17 cellular contexts compared by ENCODE assay signal in genomic region chr2:219269362-219270054, GRCh38. TPM values are rescaled to one million over a fixed set of nuclear protein-coding genes. Genes with fewer than 3 reads are reported as not detected.
DNase-seq lines count a peak whose midpoint lies in the region; ATAC-seq and TF ChIP-seq lines count a peak whose summit lies in the region.
"Had no signal": no experiment of that assay in that cellular context is flagged by ENCODE, and none has a peak within 500 bp of the region (broad histone marks: within the 10 kb centered on the region; RNA-seq: fewer than 3 reads in every experiment).

No MANE protein-coding gene starts in this region.

- no peaks in the 10 kb centered on the region for H3K9me3 ChIP-seq in right atrium auricular region
- no peaks in the 10 kb centered on the region for H3K9me3 ChIP-seq in adrenal gland (replicated peaks in 1 of 3)

- no peak overlapping the region for H3K4me3 ChIP-seq in right atrium auricular region
- no peak overlapping the region for H3K4me3 ChIP-seq in adrenal gland
- H3K4me3 ChIP-seq: dorsolateral prefrontal cortex had no signal

- WGBS in adrenal gland, 4 donors: 43 to 69% (median 49%) methylated on average over 4 to 8 of the region's 8 CpGs

- DNase-seq in Right ventricle myocardium inferior (ENCODE audit: missing footprints) (no peak), right atrium auricular region (ENCODE audit: low spot score) (no peak), adrenal gland (peak; percentile 63 to 89 (median 81)), left colon (peak; percentile 72 to 80), AML-193 (lab: John Stamatoyannopoulos, UW) (no peak), GM10248 (ENCODE audit: extremely low spot score) (no peak), OCI-M2 (lab: John Stamatoyannopoulos, UW; ENCODE audit: unreplicated experiment) (no peak)
- DNase-seq: activated CD8-positive, alpha-beta memory T cell treated with anti-CD3 and anti-CD28 coated beads, Interleukin-2, amount 50 U/mL, for 48 hours; dorsolateral prefrontal cortex; IMR-90; NCI-H2081 treated with DMSO at 0.1 percent for 48 hours; occipital lobe had no signal

- H3K27ac ChIP-seq in right atrium auricular region: no peak overlapping the region
- peak overlapping the region in 1 of 5 donors; percentile 1 for H3K27ac ChIP-seq in adrenal gland
- H3K27ac ChIP-seq: dorsolateral prefrontal cortex, foreskin keratinocyte had no signal

- H3K36me3 ChIP-seq in right atrium auricular region (no peaks in the 10 kb centered on the region), adrenal gland (replicated peaks in 1 of 2) (no peaks in the 10 kb centered on the region)

- TF ChIP-seq CTCF in right atrium auricular region (IDR thresholded peaks at IDR 0.05) (no peak), adrenal gland (IDR thresholded peaks at IDR 0.05) (no peak), GM10248 (IDR thresholded peaks at IDR 0.05; ENCODE audit: control extremely low read depth, extremely low read depth, low read depth, missing control alignments) (no peak)

- H3K4me1 ChIP-seq in right atrium auricular region (peaks cover 0 to 7% of the 10 kb centered on the region in 2 donors), adrenal gland (replicated peaks in 1 of 2) (peaks cover 0 to 14% of the 10 kb centered on the region in 2 donors)

- POLR2A ChIA-PET in GM10248 (lab: Yijun Ruan, JAX): no interaction called here

- CTCF ChIA-PET in GM10248 (lab: Yijun Ruan, JAX): interaction anchor here (1.2 to 2.3 kb wide), 5 partner anchors 9 to 25 kb away, joined by 3 to 8 read pairs (median 6); partner anchors contain the start of gene DNAJB2

- TF ChIP-seq POLR2A in adrenal gland (IDR thresholded peaks at IDR 0.05): no peak

- ATAC-seq in Right ventricle myocardium inferior (peak; percentile 49), left colon (peak; percentile 99), GM21825 (IDR thresholded peaks at IDR 0.05; ENCODE audit: unreplicated experiment) (no peak)
- ATAC-seq: foreskin keratinocyte, HCT116 had no signal

- intact Hi-C loops in Right ventricle myocardium inferior (cut with DNase I) (no loop called here), adrenal gland (cut with DNase I) (no loop called here), left colon (cut with DNase I, micrococcal nuclease) (no loop called here)

- H3K27me3 ChIP-seq in right atrium auricular region: no peaks in the 10 kb centered on the region
- H3K27me3 ChIP-seq in adrenal gland: no peaks in the 10 kb centered on the region
- H3K27me3 ChIP-seq: dorsolateral prefrontal cortex, foreskin keratinocyte had no signal

RNA-seq across cellular contexts. Expression of gene DNAJB2, which starts 9.7 kb away (rescaled TPM):
- total RNA-seq in Right ventricle myocardium inferior (80.4 TPM), right atrium auricular region (10 to 100 TPM; 33.3 to 38.7 TPM), adrenal gland (100 to 1,000 TPM in 7 of 8 donors, 10 to 100 TPM in 1; 80.6 to 180 (median 137) TPM), left colon (10 to 100 TPM; 64.2 to 67.6 TPM)
- 100 to 1,000 TPM; 126 to 201 (median 145) TPM for polyA plus RNA-seq in adrenal gland

RNA-seq across cellular contexts. Expression of gene TUBA4A, which starts 15.8 kb away (rescaled TPM):
- 128 TPM for total RNA-seq in Right ventricle myocardium inferior
- 100 to 1,000 TPM in 1 of 2 donors, 10 to 100 TPM in 1; 51.7 to 159 TPM for total RNA-seq in right atrium auricular region
- 100 to 1,000 TPM in 1 of 8 donors, 10 to 100 TPM in 7; 16.6 to 207 (median 25.9) TPM for total RNA-seq in adrenal gland
- 100 to 1,000 TPM in 1 of 3 donors, 10 to 100 TPM in 2; 13.4 to 741 (median 39.6) TPM for polyA plus RNA-seq in adrenal gland
- total RNA-seq in left colon: 10 to 100 TPM; 60.2 to 83.1 TPM

RNA-seq across cellular contexts. Expression of gene TUBA4B, which starts 16.5 kb away (rescaled TPM):
- total RNA-seq in Right ventricle myocardium inferior (not detected), right atrium auricular region (not detected), adrenal gland (under 1 TPM in 1 of 8 donors, not detected in 7; 0.14 TPM), left colon (not detected)
- polyA plus RNA-seq in adrenal gland: under 1 TPM in 1 of 3 donors, not detected in 2; 0.07 TPM
- total RNA-seq: foreskin keratinocyte, IMR-90, lower leg skin, occipital lobe had no signal
- polyA plus RNA-seq: adipose tissue, IMR-90 had no signal

RNA-seq across cellular contexts. Expression of gene STK16, which starts 24.2 kb away (rescaled TPM):
- 17.1 TPM for total RNA-seq in Right ventricle myocardium inferior
- 1 to 10 TPM; 7.0 to 9.0 TPM for total RNA-seq in right atrium auricular region
- 10 to 100 TPM; 19.2 to 55.8 (median 30.1) TPM for total RNA-seq in adrenal gland
- 10 to 100 TPM; 24.7 to 27.1 (median 26.8) TPM for polyA plus RNA-seq in adrenal gland
- total RNA-seq in left colon: 10 to 100 TPM; 41.9 to 42.5 TPM

RNA-seq across cellular contexts. Expression of gene GLB1L, which starts 24.3 kb away (rescaled TPM):
- total RNA-seq in Right ventricle myocardium inferior: 1.8 TPM
- total RNA-seq in right atrium auricular region: 1 to 10 TPM; 1.8 to 3.4 TPM
- total RNA-seq in adrenal gland: 10 to 100 TPM in 6 of 8 donors, 1 to 10 TPM in 2; 6.3 to 25.0 (median 14.5) TPM
- 10 to 100 TPM; 12.6 to 18.1 (median 14.9) TPM for polyA plus RNA-seq in adrenal gland
- total RNA-seq in left colon: 1 to 10 TPM; 4.2 to 4.5 TPM

Comparison
In these comparisons a context has a peak if more than half of its experiments do, and no peak if none do; other contexts are left out.
1. DNase-seq: peak in adrenal gland (7 of 7) and left colon (2 of 2); none in Right ventricle myocardium inferior (single experiment), right atrium auricular region (single experiment), AML-193 (0 of 2), GM10248 (single experiment) and OCI-M2 (single experiment).